Comparison of ENCODE assay signal across 38 cellular contexts in genomic region chr10:81848931-81849330, GRCh38. TPM values are rescaled to one million over a fixed set of nuclear protein-coding genes. Genes with fewer than 3 reads are reported as not detected.
"Had no signal": no experiment of that assay in that cellular context is flagged by ENCODE, and none has a peak within 500 bp of the region (broad histone marks: within the 10 kb centered on the region; RNA-seq: fewer than 3 reads in every experiment).

No MANE protein-coding gene starts in this region.

- ATAC-seq: activated CD4-positive, alpha-beta T cell treated with anti-CD3 and anti-CD28 coated beads for 36 hours; activated CD8-positive, alpha-beta memory T cell treated with anti-CD3 and anti-CD28 coated beads, Interleukin-2, amount 10 ng/mL, durations not matched to agents 7 days and 5 days; activated CD8-positive, alpha-beta T cell treated with anti-CD3 and anti-CD28 coated beads, Interleukin-2, amount 10 ng/mL, durations not matched to agents 7 days and 5 days; activated naive CD8-positive, alpha-beta T cell treated with anti-CD3 and anti-CD28 coated beads, Interleukin-2, amount 50 U/mL, for 24 hours; heart left ventricle; T-helper 17 cell had no signal

- FAIRE-seq: frontal cortex had no signal

- H3K27me3 ChIP-seq: adrenal gland, ascending aorta, breast epithelium, cardiac muscle cell, dorsolateral prefrontal cortex had no signal

- H3K36me3 Mint-ChIP-seq: activated CD4-positive, alpha-beta memory T cell treated with anti-CD3 and anti-CD28 coated beads for 36 hours; activated CD8-positive, alpha-beta memory T cell treated with anti-CD3 and anti-CD28 coated beads, Interleukin-2, amount 10 ng/mL, durations not matched to agents 7 days and 5 days; activated naive CD4-positive, alpha-beta T cell treated with anti-CD3 and anti-CD28 coated beads, Interleukin-2, amount 50 U/mL, for 24 hours; activated naive CD8-positive, alpha-beta T cell treated with anti-CD3 and anti-CD28 coated beads for 36 hours; brain had no signal

- H3K4me3 ChIP-seq: adrenal gland, ascending aorta, breast epithelium, cardiac muscle cell, coronary artery, heart left ventricle had no signal

- H3K4me1 ChIP-seq: adrenal gland, ascending aorta, breast epithelium, heart left ventricle had no signal

- H3K27ac ChIP-seq: adrenal gland, ascending aorta, breast epithelium, cardiac muscle cell, coronary artery, dorsolateral prefrontal cortex, heart left ventricle had no signal

- H3K36me3 ChIP-seq: adrenal gland, ascending aorta, cardiac muscle cell, heart left ventricle had no signal

- H3K4me1 Mint-ChIP-seq: activated CD4-positive, alpha-beta T cell treated with anti-CD3 and anti-CD28 coated beads for 36 hours; activated CD4-positive, alpha-beta T cell treated with anti-CD3 and anti-CD28 coated beads, Interleukin-2, amount 10 ng/mL, durations not matched to agents 24 days and 14 days; activated CD8-positive, alpha-beta memory T cell treated with anti-CD3 and anti-CD28 coated beads, Interleukin-2, amount 10 ng/mL, durations not matched to agents 7 days and 5 days; activated naive CD4-positive, alpha-beta T cell treated with anti-CD3 and anti-CD28 coated beads, Interleukin-2, amount 50 U/mL, for 24 hours; activated naive CD8-positive, alpha-beta T cell treated with anti-CD3 and anti-CD28 coated beads for 36 hours; activated naive CD8-positive, alpha-beta T cell treated with anti-CD3 and anti-CD28 coated beads, Interleukin-2, amount 50 U/mL, for 24 hours; central memory CD8-positive, alpha-beta T cell; T-helper 17 cell had no signal

- H3K9me3 Mint-ChIP-seq: activated CD4-positive, alpha-beta T cell treated with anti-CD3 and anti-CD28 coated beads, Interleukin-2, amount 10 ng/mL, durations not matched to agents 24 days and 14 days; activated naive CD4-positive, alpha-beta T cell treated with anti-CD3 and anti-CD28 coated beads for 36 hours; activated naive CD8-positive, alpha-beta T cell treated with anti-CD3 and anti-CD28 coated beads for 36 hours; activated naive CD8-positive, alpha-beta T cell treated with anti-CD3 and anti-CD28 coated beads, Interleukin-2, amount 50 U/mL, for 24 hours; activated T-helper 1 cell treated with anti-CD3 and anti-CD28 coated beads, Interleukin-12 subunit alpha, Interleukin-12 subunit beta, Interleukin-2, Interleukin-4 antibody, amounts not matched to agents 30 ng/mL and 10 ng/mL and 1 ng/mL, durations not matched to agents 14 hours and 24 hours and 36 hours; T-helper 2 cell treated with Interferon-gamma antibody and Interleukin-4, amounts not matched to agents 5 μg/mL and 100 μg/mL, for 36 hours had no signal

- H3K4me3 Mint-ChIP-seq: activated CD4-positive, alpha-beta memory T cell treated with anti-CD3 and anti-CD28 coated beads for 36 hours; activated CD4-positive, alpha-beta T cell treated with anti-CD3 and anti-CD28 coated beads for 36 hours; activated CD4-positive, alpha-beta T cell treated with anti-CD3 and anti-CD28 coated beads, Interleukin-2, amount 10 ng/mL, durations not matched to agents 24 days and 14 days; activated CD8-positive, alpha-beta memory T cell treated with anti-CD3 and anti-CD28 coated beads, Interleukin-2, amount 10 ng/mL, durations not matched to agents 7 days and 5 days; activated CD8-positive, alpha-beta T cell treated with anti-CD3 and anti-CD28 coated beads, Interleukin-2, amount 10 ng/mL, durations not matched to agents 7 days and 5 days; activated naive CD4-positive, alpha-beta T cell treated with anti-CD3 and anti-CD28 coated beads for 36 hours; activated naive CD4-positive, alpha-beta T cell treated with anti-CD3 and anti-CD28 coated beads, Interleukin-2, amount 50 U/mL, for 24 hours; activated naive CD8-positive, alpha-beta T cell treated with anti-CD3 and anti-CD28 coated beads for 36 hours; activated naive CD8-positive, alpha-beta T cell treated with anti-CD3 and anti-CD28 coated beads, Interleukin-2, amount 50 U/mL, for 24 hours; activated T-helper 1 cell treated with anti-CD3 and anti-CD28 coated beads, Interleukin-12 subunit alpha, Interleukin-12 subunit beta, Interleukin-2, Interleukin-4 antibody, amounts not matched to agents 30 ng/mL and 10 ng/mL and 1 ng/mL, durations not matched to agents 14 hours and 24 hours and 36 hours; brain; central memory CD8-positive, alpha-beta T cell; dendritic cell treated with granulocyte-macrophage colony-stimulating factor and Interleukin-4, amounts not matched to agents 40 ng/mL and 50 ng/mL, for 4 days; endodermal cell; T-helper 17 cell; T-helper 2 cell treated with Interferon-gamma antibody and Interleukin-4, amounts not matched to agents 5 μg/mL and 100 μg/mL, for 36 hours had no signal

- DNase-seq: activated CD4-positive, alpha-beta memory T cell treated with anti-CD3 and anti-CD28 coated beads for 36 hours; activated CD4-positive, alpha-beta T cell treated with anti-CD3 and anti-CD28 coated beads for 36 hours; activated CD4-positive, alpha-beta T cell treated with anti-CD3 and anti-CD28 coated beads, Interleukin-2, amount 10 ng/mL, durations not matched to agents 24 days and 14 days; activated CD4-positive, CD25-positive, alpha-beta regulatory T cell; activated CD4-positive, CD25-positive, alpha-beta regulatory T cell treated with anti-CD3 and anti-CD28 coated beads, Interleukin-2, amount 50 U/mL, for 72 hours; activated CD8-positive, alpha-beta memory T cell treated with anti-CD3 and anti-CD28 coated beads, Interleukin-2, amount 10 ng/mL, durations not matched to agents 7 days and 5 days; activated CD8-positive, alpha-beta memory T cell treated with anti-CD3 and anti-CD28 coated beads, Interleukin-2, amount 50 U/mL, for 4 hours; activated CD8-positive, alpha-beta T cell treated with anti-CD3 and anti-CD28 coated beads, Interleukin-2, amount 10 ng/mL, durations not matched to agents 7 days and 5 days; activated effector memory CD4-positive, alpha-beta T cell treated with anti-CD3 and anti-CD28 coated beads, Interleukin-2, amount 50 U/mL, for 16 hours; activated naive CD4-positive, alpha-beta T cell treated with anti-CD3 and anti-CD28 coated beads for 36 hours; activated naive CD8-positive, alpha-beta T cell treated with anti-CD3 and anti-CD28 coated beads for 36 hours; activated naive CD8-positive, alpha-beta T cell treated with anti-CD3 and anti-CD28 coated beads, Interleukin-2, amount 50 U/mL, for 24 hours; activated T-cell treated with anti-CD3 and anti-CD28 coated beads, Interleukin-2, amount 50 U/mL, for 1 hour; activated T-cell treated with anti-CD3 and anti-CD28 coated beads, Interleukin-2, amount 50 U/mL, for 48 hours; adrenal gland; dorsolateral prefrontal cortex; effector memory CD4-positive, alpha-beta T cell; endodermal cell; foreskin fibroblast; glutamatergic neuron; heart left ventricle; T-helper 1 cell; T-helper 17 cell; T1000 had no signal

- H3K9me3 ChIP-seq: adrenal gland, ascending aorta, breast epithelium had no signal

- H3K27me3 Mint-ChIP-seq: activated CD4-positive, alpha-beta memory T cell treated with anti-CD3 and anti-CD28 coated beads for 36 hours; activated CD4-positive, alpha-beta T cell treated with anti-CD3 and anti-CD28 coated beads, Interleukin-2, amount 10 ng/mL, durations not matched to agents 24 days and 14 days; activated CD8-positive, alpha-beta memory T cell treated with anti-CD3 and anti-CD28 coated beads, Interleukin-2, amount 10 ng/mL, durations not matched to agents 7 days and 5 days; central memory CD8-positive, alpha-beta T cell; dendritic cell treated with granulocyte-macrophage colony-stimulating factor and Interleukin-4, amounts not matched to agents 40 ng/mL and 50 ng/mL, for 4 days; T-helper 17 cell had no signal

- H3K27ac Mint-ChIP-seq: activated CD4-positive, alpha-beta memory T cell treated with anti-CD3 and anti-CD28 coated beads for 36 hours; activated CD4-positive, alpha-beta T cell treated with anti-CD3 and anti-CD28 coated beads for 36 hours; activated CD4-positive, alpha-beta T cell treated with anti-CD3 and anti-CD28 coated beads, Interleukin-2, amount 10 ng/mL, durations not matched to agents 24 days and 14 days; activated CD8-positive, alpha-beta memory T cell treated with anti-CD3 and anti-CD28 coated beads, Interleukin-2, amount 10 ng/mL, durations not matched to agents 7 days and 5 days; activated CD8-positive, alpha-beta T cell treated with anti-CD3 and anti-CD28 coated beads, Interleukin-2, amount 10 ng/mL, durations not matched to agents 7 days and 5 days; activated naive CD4-positive, alpha-beta T cell treated with anti-CD3 and anti-CD28 coated beads for 36 hours; activated naive CD4-positive, alpha-beta T cell treated with anti-CD3 and anti-CD28 coated beads, Interleukin-2, amount 50 U/mL, for 24 hours; activated naive CD8-positive, alpha-beta T cell treated with anti-CD3 and anti-CD28 coated beads for 36 hours; activated naive CD8-positive, alpha-beta T cell treated with anti-CD3 and anti-CD28 coated beads, Interleukin-2, amount 50 U/mL, for 24 hours; activated T-helper 1 cell treated with anti-CD3 and anti-CD28 coated beads, Interleukin-12 subunit alpha, Interleukin-12 subunit beta, Interleukin-2, Interleukin-4 antibody, amounts not matched to agents 30 ng/mL and 10 ng/mL and 1 ng/mL, durations not matched to agents 14 hours and 24 hours and 36 hours; activated T-helper 2 cell treated with anti-CD3 and anti-CD28 coated beads, Interferon-gamma antibody, Interleukin-2, Interleukin-4, amounts not matched to agents 10 μg/mL and 5 μg/mL and 100 μg/mL, durations not matched to agents 14 hours and 24 hours and 36 hours; brain; dendritic cell treated with granulocyte-macrophage colony-stimulating factor and Interleukin-4, amounts not matched to agents 40 ng/mL and 50 ng/mL, for 4 days; endodermal cell; T-helper 17 cell; T-helper 2 cell treated with Interferon-gamma antibody and Interleukin-4, amounts not matched to agents 5 μg/mL and 100 μg/mL, for 36 hours had no signal

RNA-seq across cellular contexts. Expression of gene NRG3, which starts 26.1 kb away (rescaled TPM):
- total RNA-seq: activated CD4-positive, alpha-beta memory T cell treated with anti-CD3 and anti-CD28 coated beads for 36 hours; activated CD4-positive, alpha-beta T cell treated with anti-CD3 and anti-CD28 coated beads for 36 hours; activated CD4-positive, alpha-beta T cell treated with anti-CD3 and anti-CD28 coated beads, Interleukin-2, amount 10 ng/mL, durations not matched to agents 24 days and 14 days; activated CD8-positive, alpha-beta memory T cell treated with anti-CD3 and anti-CD28 coated beads for 36 hours; activated CD8-positive, alpha-beta memory T cell treated with anti-CD3 and anti-CD28 coated beads, Interleukin-2, amount 10 ng/mL, durations not matched to agents 7 days and 5 days; activated CD8-positive, alpha-beta T cell treated with anti-CD3 and anti-CD28 coated beads, Interleukin-2, amount 10 ng/mL, durations not matched to agents 7 days and 5 days; activated naive CD4-positive, alpha-beta T cell treated with anti-CD3 and anti-CD28 coated beads for 36 hours; activated naive CD8-positive, alpha-beta T cell treated with anti-CD3 and anti-CD28 coated beads for 36 hours; activated T-helper 1 cell treated with anti-CD3 and anti-CD28 coated beads, Interleukin-12 subunit alpha, Interleukin-12 subunit beta, Interleukin-2, Interleukin-4 antibody, amounts not matched to agents 30 ng/mL and 10 ng/mL and 1 ng/mL, durations not matched to agents 14 hours and 24 hours and 36 hours; activated T-helper 2 cell treated with anti-CD3 and anti-CD28 coated beads, Interferon-gamma antibody, Interleukin-2, Interleukin-4, amounts not matched to agents 10 μg/mL and 5 μg/mL and 100 μg/mL, durations not matched to agents 14 hours and 24 hours and 36 hours; esophagus mucosa; T-helper 17 cell had no signal
